Comparison of ENCODE assay signal across 8 cellular contexts in the genomic region with DNA sequence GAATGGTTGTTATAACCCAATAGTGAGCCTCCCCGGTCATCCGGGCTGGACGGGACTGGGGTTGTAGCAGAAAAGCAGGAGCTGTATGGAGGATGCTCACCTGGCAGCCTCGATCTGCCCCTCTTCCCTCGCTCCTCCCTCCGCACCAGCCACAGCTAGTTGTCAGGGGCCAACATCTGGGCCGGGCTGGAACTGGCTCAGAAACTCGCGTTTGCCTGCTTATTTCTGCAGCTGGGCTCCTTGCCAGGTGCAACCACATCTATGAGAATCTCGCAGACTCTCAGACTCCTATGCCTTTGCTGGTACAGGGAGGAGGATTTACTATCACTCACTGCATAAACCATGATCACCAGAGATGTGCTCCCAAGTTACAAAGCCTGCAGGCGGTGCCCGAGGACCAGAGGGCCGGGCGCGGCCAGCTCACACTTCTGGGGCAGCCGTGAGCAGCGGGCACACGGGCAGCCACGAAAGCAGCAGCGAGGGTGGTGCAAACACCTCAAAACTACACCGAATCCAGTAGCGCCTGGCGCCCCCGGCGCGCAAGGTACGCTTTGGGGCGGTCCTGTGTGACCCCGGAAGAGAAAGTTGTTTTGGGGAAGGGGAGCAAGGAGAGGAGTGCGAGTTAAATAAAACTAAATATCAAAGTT. TPM values are rescaled to one million over a fixed set of nuclear protein-coding genes. Genes with fewer than 3 reads are reported as not detected.
DNase-seq lines count a peak whose midpoint lies in the region; ATAC-seq and TF ChIP-seq lines count a peak whose summit lies in the region.

No MANE protein-coding gene starts in this region.

- no peaks in the 10 kb centered on the region for H3K9me2 ChIP-seq in GM23338 (ENCODE audit: insufficient read depth)
- H3K9me2 ChIP-seq in Karpas-422 (replicated peaks; ENCODE audit: insufficient read depth, low read length): no peaks in the 10 kb centered on the region

- H2AFZ ChIP-seq in GM23338 (peak overlapping the region; percentile 97), Karpas-422 (ENCODE audit: low read length) (peak overlapping the region; percentile 85)

- H3K79me2 ChIP-seq in GM23338 (replicated peaks; ENCODE audit: insufficient read depth): peaks cover 34% of the 10 kb centered on the region
- no peaks in the 10 kb centered on the region for H3K79me2 ChIP-seq in Karpas-422 (ENCODE audit: low read length)

- H3K27ac ChIP-seq in GM23338 (ENCODE audit: low read depth) (peak overlapping the region; percentile 91), Karpas-422 (ENCODE audit: low read length) (no peak overlapping the region)

- H3K4me1 ChIP-seq in GM23338 (ENCODE audit: insufficient read depth) (peaks cover 6% of the 10 kb centered on the region), Karpas-422 (ENCODE audit: low read length) (peaks cover 22% of the 10 kb centered on the region)

- H3K27ac Mint-ChIP-seq in GM23338: peak overlapping the region; percentile 93

- DNase-seq in GM03348 (ENCODE audit: low spot score): peak; percentile 88
- peak; percentile 72 for DNase-seq in GM23338 (ENCODE audit: low spot score)
- peak; percentile 67 for DNase-seq in Karpas-422
- DNase-seq in anterior cingulate cortex (lab: John Stamatoyannopoulos, UW): peak in 55 of 58 donors; percentile 34 to 88 (median 78)
- DNase-seq in hepatic stellate cell (ENCODE audit: low spot score): peak; percentile 74
- DNase-seq in pulmonary artery endothelial cell (ENCODE audit: low read depth, low spot score): peak; percentile 37
- DNase-seq in cerebellar nuclear complex (lab: John Stamatoyannopoulos, UW): no peak

- H3K27me3 Mint-ChIP-seq in GM23338 (ENCODE audit: insufficient read depth, low read depth, poor library complexity): peaks cover 17% of the 10 kb centered on the region

- H3F3A ChIP-seq in GM23338 (replicated peaks; ENCODE audit: low read depth): 0 out of 2 replicates have a peak, but pooled peaks cover 3% of the 10 kb centered on the region

- H3K4me3 ChIP-seq in GM23338 (peak overlapping the region; percentile 98), Karpas-422 (ENCODE audit: low read length) (peak overlapping the region; percentile 71)

- H3K36me3 Mint-ChIP-seq in GM23338 (ENCODE audit: low read depth): peaks cover 7% of the 10 kb centered on the region; the same call in 2 of the 3 replicates

- H3K36me3 ChIP-seq in GM23338 (ENCODE audit: insufficient read depth): no peaks in the 10 kb centered on the region
- no peaks in the 10 kb centered on the region for H3K36me3 ChIP-seq in Karpas-422 (ENCODE audit: insufficient read depth, low read length)

- TF ChIP-seq CTCF in GM23338 (conservative IDR thresholded peaks at IDR 0.05; ENCODE audit: low read depth in 2 of 2): peak; percentile 27 to 37; a peak in 3 of 4 replicates

- peak; percentile 55 for ATAC-seq in GM23338
- ATAC-seq in SK-N-SH treated with all-trans-retinoic acid at 6 μM for 48 hours: peak; percentile 90

- peak overlapping the region; percentile 64 for H3K9ac ChIP-seq in Karpas-422 (ENCODE audit: low read length)

- peaks cover 23% of the 10 kb centered on the region for H3K27me3 ChIP-seq in GM23338 (ENCODE audit: insufficient read depth)
- no peaks in the 10 kb centered on the region for H3K27me3 ChIP-seq in Karpas-422 (ENCODE audit: low read length)

- peak overlapping the region; percentile 96 for H3K4me3 Mint-ChIP-seq in GM23338

- H3K4me1 Mint-ChIP-seq in GM23338: peaks cover 20% of the 10 kb centered on the region

- H4K20me1 ChIP-seq in GM23338 (replicated peaks; ENCODE audit: insufficient read depth) (peaks cover 11% of the 10 kb centered on the region), Karpas-422 (ENCODE audit: insufficient read depth, low read depth, low read length) (no peaks in the 10 kb centered on the region)

- H3K9me3 ChIP-seq in Karpas-422 (ENCODE audit: low read length): no peaks in the 10 kb centered on the region

- H3K4me2 ChIP-seq in GM23338: peak overlapping the region; percentile 99
- peak overlapping the region; percentile 90 for H3K4me2 ChIP-seq in Karpas-422 (ENCODE audit: low read depth, low read length, poor library complexity, severe bottlenecking)

- H3K9me3 Mint-ChIP-seq in GM23338: no peaks in the 10 kb centered on the region; the same call in 2 of the 3 replicates

TF ChIP-seq in GM23338, 12 proteins besides CTCF, POLR2A, EP300 and RAD21 (continues in another document):
- TF ChIP-seq CREB1 (CRISPR knock-in tag; IDR thresholded peaks at IDR 0.05; ENCODE audit: low read depth): no peak
- no peak for TF ChIP-seq EZH2phosphoT487 (IDR thresholded peaks at IDR 0.05; ENCODE audit: unreplicated experiment)
- no peak for TF ChIP-seq STAT1 (IDR thresholded peaks at IDR 0.05; ENCODE audit: unreplicated experiment)
- TF ChIP-seq NANOG (IDR thresholded peaks at IDR 0.05; ENCODE audit: borderline replicate concordance): no peak

TF ChIP-seq in SK-N-SH treated with all-trans-retinoic acid at 6 μM for 48 hours, 23 proteins besides CTCF, POLR2A, EP300 and RAD21:
- TF ChIP-seq TCF4 (CRISPR knock-in tag; IDR thresholded peaks at IDR 0.05; ENCODE audit: borderline replicate concordance) (no peak), ZFP3 (CRISPR knock-in tag; IDR thresholded peaks at IDR 0.05) (0 out of 2 replicates have a peak, but pooled peaks have one; percentile 14)

RNA-seq across cellular contexts. Expression of a gene that starts 0.6 kb away (rescaled TPM):
- 16.6 and 18.6 TPM in 2 replicates for total RNA-seq in GM23338 (2014; rRNA removed; shearing (Covaris generic))
- 11.3 TPM in 2 replicates for polyA plus RNA-seq in GM23338 (2016; fragmentation: Nextera tagmentation; extraction: Ambion mirVana)
- total RNA-seq in Karpas-422 (2014; rRNA removed; shearing (Covaris generic); ENCODE audit: low replicate concordance): 0.15 and 1.4 TPM in 2 replicates
- 11.4 and 17.5 TPM in 2 replicates for total RNA-seq in pulmonary artery endothelial cell

Comparison
In these comparisons a context has a peak if more than half of its experiments do, and no peak if none do; other contexts are left out.
1. DNase-seq: peak in GM03348 (single experiment), GM23338 (single experiment), Karpas-422 (single experiment), anterior cingulate cortex (55 of 58), hepatic stellate cell (single experiment) and pulmonary artery endothelial cell (single experiment); none in cerebellar nuclear complex (0 of 2).